33 cellular contexts compared by ENCODE assay signal in the genomic region with DNA sequence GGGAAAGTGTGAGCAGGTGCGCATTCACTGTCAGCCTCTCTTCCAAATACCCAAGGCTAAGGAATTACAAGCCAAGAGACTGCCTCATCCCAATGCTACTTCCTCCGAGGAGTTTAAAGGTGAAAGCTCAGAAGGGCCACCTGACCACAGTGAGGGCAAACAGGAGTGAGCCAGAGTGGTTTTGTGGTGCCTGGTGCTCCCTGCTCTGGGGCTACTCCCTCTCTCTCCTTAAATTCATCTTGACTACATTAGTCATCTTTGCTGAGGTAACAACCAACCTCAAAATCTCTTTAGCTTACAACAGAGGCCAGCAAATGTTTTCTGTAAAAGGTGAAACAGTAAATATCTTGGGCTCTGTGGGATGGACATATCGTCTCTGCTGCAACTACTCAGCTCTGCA. TPM values are rescaled to one million over a fixed set of nuclear protein-coding genes. Genes with fewer than 3 reads are reported as not detected.
DNase-seq lines count a peak whose midpoint lies in the region; ATAC-seq, FAIRE-seq and TF ChIP-seq lines count a peak whose summit lies in the region.
"Had no signal": no experiment of that assay in that cellular context is flagged by ENCODE, and none has a peak within 500 bp of the region (broad histone marks: within the 10 kb centered on the region; RNA-seq: fewer than 3 reads in every experiment).

No MANE protein-coding gene starts in this region.

- peaks cover 5% of the 10 kb centered on the region for H3K4me1 ChIP-seq in Loucy (ENCODE audit: insufficient read depth, low read length, poor library complexity, severe bottlenecking)
- H3K4me1 ChIP-seq: ascending aorta, foreskin keratinocyte, right atrium auricular region had no signal

- H3K79me2 ChIP-seq in Loucy (ENCODE audit: insufficient read depth, low read length) = no peaks in the 10 kb centered on the region

- no peaks in the 10 kb centered on the region for H4K20me1 ChIP-seq in Loucy (ENCODE audit: insufficient read depth, low read length, poor library complexity, severe bottlenecking)

- no peaks in the 10 kb centered on the region for H3F3A ChIP-seq in Loucy (ENCODE audit: low read depth)

- TF ChIP-seq CTCF in Loucy (conservative IDR thresholded peaks at IDR 0.05; ENCODE audit: low read length) (no peak), bronchial epithelial cell (IDR thresholded peaks at IDR 0.05; ENCODE audit: insufficient read depth, low read length, severe bottlenecking) (no peak), type B pancreatic cell (conservative IDR thresholded peaks at IDR 0.05) (no peak)

- peak; percentile 20 for DNase-seq in H4 (ENCODE audit: low spot score)
- peak; percentile 9 for DNase-seq in bronchial epithelial cell (ENCODE audit: low read depth)
- peak; percentile 15 for DNase-seq in myocyte (ENCODE audit: low read depth)
- DNase-seq in type B pancreatic cell (ENCODE audit: extremely low spot score, unreplicated experiment) = no peak
- no peak for DNase-seq in erythroblast (lab: John Stamatoyannopoulos, UW)
- no peak for DNase-seq in activated CD8-positive, alpha-beta memory T cell treated with anti-CD3 and anti-CD28 coated beads, Interleukin-2, amount 50 U/mL, for 4 hours
- DNase-seq: activated CD4-positive, alpha-beta T cell treated with anti-CD3 and anti-CD28 coated beads, Interleukin-2, amount 10 ng/mL, durations not matched to agents 24 days and 14 days; activated gamma-delta T cell; activated naive CD8-positive, alpha-beta T cell treated with anti-CD3 and anti-CD28 coated beads, Interleukin-2, amount 10 ng/mL, durations not matched to agents 7 days and 5 days; activated T-cell treated with anti-CD3 and anti-CD28 coated beads, Interleukin-2, amount 50 U/mL, for 1 hour; caudate nucleus; CD4-positive, alpha-beta memory T cell; NCI-H146; NCI-H2107; NCI-H446; NCI-H748 treated with DMSO at 0.1 percent for 48 hours; nephron progenitor cell; ovary; SHP77; stimulated activated CD4-positive, alpha-beta T cell treated with anti-CD3 and anti-CD28 coated beads, Interleukin-2, amount 100 ng/mL, for 24 hours; stomach; WERI-Rb-1 had no signal

- no peaks in the 10 kb centered on the region for H3K27me3 Mint-ChIP-seq in type B pancreatic cell

- no peak for FAIRE-seq in bronchial epithelial cell (lab: Jason Lieb, UNC)
- FAIRE-seq: GM18507 had no signal

- no peaks in the 10 kb centered on the region for H3K9me2 ChIP-seq in Loucy (replicated peaks; ENCODE audit: low read depth, low read length)

- no peaks in the 10 kb centered on the region for H3K27me3 ChIP-seq in Loucy (ENCODE audit: insufficient read depth, low read length, poor library complexity, severe bottlenecking)
- no peaks in the 10 kb centered on the region for H3K27me3 ChIP-seq in bronchial epithelial cell (ENCODE audit: control insufficient read depth, insufficient read depth, low read length)
- H3K27me3 ChIP-seq: ascending aorta, esophagus muscularis mucosa, foreskin keratinocyte, ovary, right atrium auricular region, stomach had no signal

- no peaks in the 10 kb centered on the region for H3K36me3 Mint-ChIP-seq in type B pancreatic cell
- H3K36me3 Mint-ChIP-seq: activated naive CD8-positive, alpha-beta T cell treated with anti-CD3 and anti-CD28 coated beads, Interleukin-2, amount 10 ng/mL, durations not matched to agents 7 days and 5 days; CD4-positive, alpha-beta memory T cell had no signal

- no peaks in the 10 kb centered on the region for H3K9me3 ChIP-seq in Loucy (ENCODE audit: insufficient read depth, low read depth, low read length)
- H3K9me3 ChIP-seq: ascending aorta, esophagus muscularis mucosa, HAP-1, ovary, right atrium auricular region, stomach had no signal

- H3K4me2 ChIP-seq in Loucy (ENCODE audit: low read depth, low read length, poor library complexity, severe bottlenecking) = peak overlapping the region; percentile 19

- no peaks in the 10 kb centered on the region for H3K9me3 Mint-ChIP-seq in type B pancreatic cell
- H3K9me3 Mint-ChIP-seq: activated CD4-positive, alpha-beta T cell treated with anti-CD3 and anti-CD28 coated beads, Interleukin-2, amount 10 ng/mL, durations not matched to agents 24 days and 14 days; activated naive CD8-positive, alpha-beta T cell treated with anti-CD3 and anti-CD28 coated beads, Interleukin-2, amount 10 ng/mL, durations not matched to agents 7 days and 5 days; CD4-positive, alpha-beta memory T cell; T-helper 2 cell treated with Interferon-gamma antibody and Interleukin-4, amounts not matched to agents 5 μg/mL and 100 μg/mL, for 36 hours had no signal

- no peak overlapping the region for H3K4me3 Mint-ChIP-seq in type B pancreatic cell
- H3K4me3 Mint-ChIP-seq: activated CD4-positive, alpha-beta T cell treated with anti-CD3 and anti-CD28 coated beads, Interleukin-2, amount 10 ng/mL, durations not matched to agents 24 days and 14 days; activated naive CD8-positive, alpha-beta T cell treated with anti-CD3 and anti-CD28 coated beads, Interleukin-2, amount 10 ng/mL, durations not matched to agents 7 days and 5 days; CD4-positive, alpha-beta memory T cell; nephron progenitor cell; T-helper 2 cell treated with Interferon-gamma antibody and Interleukin-4, amounts not matched to agents 5 μg/mL and 100 μg/mL, for 36 hours had no signal

- H3K4me1 Mint-ChIP-seq in type B pancreatic cell (ENCODE audit: unreplicated experiment) = peaks cover 3% of the 10 kb centered on the region

- H3K9ac ChIP-seq in Loucy (ENCODE audit: low read depth, low read length, poor library complexity, severe bottlenecking) = no peak overlapping the region

- no peak for ATAC-seq in HG03378 (IDR thresholded peaks at IDR 0.05; ENCODE audit: unreplicated experiment)
- ATAC-seq: foreskin keratinocyte, Panc1 had no signal

- H3K27ac Mint-ChIP-seq in type B pancreatic cell = no peak overlapping the region
- H3K27ac Mint-ChIP-seq: activated CD4-positive, alpha-beta T cell treated with anti-CD3 and anti-CD28 coated beads, Interleukin-2, amount 10 ng/mL, durations not matched to agents 24 days and 14 days; activated naive CD8-positive, alpha-beta T cell treated with anti-CD3 and anti-CD28 coated beads, Interleukin-2, amount 10 ng/mL, durations not matched to agents 7 days and 5 days; CD4-positive, alpha-beta memory T cell; T-helper 2 cell treated with Interferon-gamma antibody and Interleukin-4, amounts not matched to agents 5 μg/mL and 100 μg/mL, for 36 hours had no signal

- no peak for TF ChIP-seq POLR2A in erythroblast (IDR thresholded peaks at IDR 0.05; ENCODE audit: low read length)

- H2AFZ ChIP-seq in Loucy (ENCODE audit: low read length) = no peak overlapping the region

- H3K4me3 ChIP-seq in Loucy (ENCODE audit: low read length, poor library complexity, severe bottlenecking) (no peak overlapping the region), bronchial epithelial cell (ENCODE audit: low read depth, low read length) (no peak overlapping the region)
- H3K4me3 ChIP-seq: ascending aorta, esophagus muscularis mucosa, HAP-1, lung, ovary, right atrium auricular region, stomach had no signal

- H3K36me3 ChIP-seq in Loucy (ENCODE audit: insufficient read depth, low read length) (no peaks in the 10 kb centered on the region), bronchial epithelial cell (ENCODE audit: control insufficient read depth, insufficient read depth, low read length) (no peaks in the 10 kb centered on the region)
- H3K36me3 ChIP-seq: ascending aorta, esophagus muscularis mucosa, HAP-1, ovary, right atrium auricular region, stomach, WERI-Rb-1 had no signal

RNA-seq across cellular contexts. Expression of a gene that starts 14.2 kb away (rescaled TPM):
- total RNA-seq in H4 (2014; rRNA removed; shearing (Covaris generic)) = 5.1 and 6.6 TPM in 2 replicates
- 6.8 and 9.5 TPM in 2 replicates for total RNA-seq in bronchial epithelial cell
- total RNA-seq in myocyte = 2.8 and 3.7 TPM in 2 replicates
- 5.1 TPM for polyA plus RNA-seq in myocyte (2012)
- total RNA-seq in type B pancreatic cell (ENCODE audit: low replicate concordance) = 5.4 and 9.5 TPM in 2 replicates
- total RNA-seq: CD4-positive, alpha-beta memory T cell had no signal
- polyA plus RNA-seq: CD4-positive, alpha-beta memory T cell had no signal

Comparison
In these comparisons a context has a peak if more than half of its experiments do, and no peak if none do; other contexts are left out.
1. DNase-seq: peak in H4 (single experiment), bronchial epithelial cell (single experiment) and myocyte (single experiment); none in type B pancreatic cell (single experiment), erythroblast (0 of 2) and activated CD8-positive, alpha-beta memory T cell treated with anti-CD3 and anti-CD28 coated beads, Interleukin-2, amount 50 U/mL, for 4 hours (single experiment).